In the genomic region with DNA sequence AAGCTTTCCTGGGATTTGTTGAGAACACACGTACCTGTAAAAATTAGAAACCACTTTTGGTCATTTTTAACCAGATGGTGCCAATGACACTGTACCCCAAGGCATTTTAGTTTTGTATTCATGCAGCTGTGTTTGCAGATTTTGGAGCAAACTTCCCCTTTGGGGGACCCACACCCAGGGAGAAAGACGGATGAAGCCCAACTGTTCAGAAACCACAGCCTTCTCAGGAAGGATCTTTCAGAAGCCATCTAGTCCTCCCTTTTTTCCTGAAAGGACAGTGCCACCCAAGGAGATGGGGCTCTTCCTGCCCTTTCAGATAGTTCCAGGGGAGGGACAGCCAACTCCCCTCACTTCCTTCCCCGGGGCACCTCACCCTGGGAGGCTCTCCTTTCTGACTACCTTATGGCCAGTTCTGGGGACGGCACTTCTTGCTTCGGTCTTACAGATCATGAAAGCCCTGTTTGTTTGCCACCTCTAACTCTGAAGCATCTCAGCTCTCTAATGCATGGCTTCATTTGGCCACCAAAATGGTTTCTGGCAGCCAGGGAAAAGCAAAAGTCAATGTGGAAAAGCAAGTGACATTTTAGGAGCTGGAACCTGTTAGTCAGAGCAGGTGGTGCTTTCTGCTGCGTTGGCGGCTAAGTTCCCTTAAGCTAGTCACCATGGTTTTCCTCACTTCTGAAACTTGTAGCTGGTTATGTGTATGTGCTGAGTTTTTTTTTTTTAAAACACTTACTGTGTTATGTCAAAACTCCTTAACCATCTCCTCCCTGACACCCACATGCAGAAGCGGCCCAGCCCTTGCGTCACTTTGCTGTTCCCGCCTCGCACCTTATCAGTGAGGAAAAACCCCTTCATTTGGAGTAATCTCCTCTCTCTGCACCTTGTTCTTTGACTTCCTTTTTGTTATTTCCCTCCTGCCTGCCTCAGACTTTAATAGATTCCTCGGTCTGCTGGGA, we compare ENCODE assay signal across 9 cellular contexts. TPM values are rescaled to one million over a fixed set of nuclear protein-coding genes. Genes with fewer than 3 reads are reported as not detected.
DNase-seq lines count a peak whose midpoint lies in the region; ATAC-seq and TF ChIP-seq lines count a peak whose summit lies in the region.
"Had no signal": no experiment of that assay in that cellular context is flagged by ENCODE, and none has a peak within 500 bp of the region (broad histone marks: within the 10 kb centered on the region; RNA-seq: fewer than 3 reads in every experiment).

No MANE protein-coding gene starts in this region.

- intact Hi-C loops in breast epithelium (cut with DNase I; ENCODE audit: low total_unique reads): no loop called here

- H3K27me3 Mint-ChIP-seq in activated naive CD8-positive, alpha-beta T cell treated with anti-CD3 and anti-CD28 coated beads for 36 hours: no peaks in the 10 kb centered on the region

- no peaks in the 10 kb centered on the region for H3K36me3 ChIP-seq in MM.1S (replicated peaks; ENCODE audit: insufficient read depth, low read length)
- no peaks in the 10 kb centered on the region for H3K36me3 ChIP-seq in breast epithelium

- peak overlapping the region; percentile 73 for H3K9ac ChIP-seq in MM.1S (ENCODE audit: low read length)

- DNase-seq in GM10266 (ENCODE audit: extremely low spot score) (peak; percentile 65), MM.1S (peak; percentile 90), breast epithelium (ENCODE audit: low spot score in 2 of 2) (no peak)
- DNase-seq in activated naive CD8-positive, alpha-beta T cell treated with anti-CD3 and anti-CD28 coated beads for 36 hours: peak; percentile 66
- peak; percentile 36 to 52 for DNase-seq in stimulated activated CD4-positive, alpha-beta T cell treated with anti-CD3 and anti-CD28 coated beads, Interleukin-15, amount 100 ng/mL, for 48 hours (ENCODE audit: low read depth in 2 of 2)
- DNase-seq: dermis blood vessel endothelial cell had no signal

- H3K27me3 ChIP-seq in MM.1S (replicated peaks; ENCODE audit: insufficient read depth, low read length) (no peaks in the 10 kb centered on the region), breast epithelium (no peaks in the 10 kb centered on the region)

- H3K9me3 ChIP-seq in MM.1S (replicated peaks; ENCODE audit: insufficient read depth, low read length) (no peaks in the 10 kb centered on the region), breast epithelium (no peaks in the 10 kb centered on the region)

- peak overlapping the region; percentile 89 for H3K4me2 ChIP-seq in MM.1S (ENCODE audit: low read depth, low read length)

- H3K79me2 ChIP-seq in MM.1S (ENCODE audit: low read length): peaks cover 66% of the 10 kb centered on the region

- TF ChIP-seq CTCF in GM10266 (IDR thresholded peaks at IDR 0.05; ENCODE audit: control insufficient read depth, insufficient read depth, low read depth, missing control alignments) (no peak), MM.1S (IDR thresholded peaks at IDR 0.05; ENCODE audit: low read length) (no peak), breast epithelium (IDR thresholded peaks at IDR 0.05) (no peak)

- TF ChIP-seq POLR2A in GM18505 (IDR thresholded peaks at IDR 0.05; ENCODE audit: borderline replicate concordance, extremely low read depth, insufficient read depth, insufficient read length) (no peak), breast epithelium (IDR thresholded peaks at IDR 0.05) (no peak)

- H3K9me2 ChIP-seq in MM.1S (replicated peaks; ENCODE audit: insufficient read depth, low read length): no peaks in the 10 kb centered on the region

- peaks cover 34% of the 10 kb centered on the region for H3K4me1 ChIP-seq in MM.1S (ENCODE audit: low read length)
- H3K4me1 ChIP-seq in breast epithelium: no peaks in the 10 kb centered on the region

- peak overlapping the region; percentile 77 for H2AFZ ChIP-seq in MM.1S (ENCODE audit: low read length)

- H3K4me3 ChIP-seq in MM.1S (ENCODE audit: low read length): peak overlapping the region; percentile 52
- no peak overlapping the region for H3K4me3 ChIP-seq in breast epithelium

- peaks cover 31% of the 10 kb centered on the region for H3K36me3 Mint-ChIP-seq in activated naive CD8-positive, alpha-beta T cell treated with anti-CD3 and anti-CD28 coated beads for 36 hours

- ATAC-seq in GM18505 (IDR thresholded peaks at IDR 0.05; ENCODE audit: unreplicated experiment) (no peak), GM19452 (IDR thresholded peaks at IDR 0.05; ENCODE audit: unreplicated experiment) (no peak), HG03139 (IDR thresholded peaks at IDR 0.05; ENCODE audit: unreplicated experiment) (no peak)

- H3K4me1 Mint-ChIP-seq in activated naive CD8-positive, alpha-beta T cell treated with anti-CD3 and anti-CD28 coated beads for 36 hours: peaks cover 58% of the 10 kb centered on the region

- peak overlapping the region; percentile 95 for H3K27ac Mint-ChIP-seq in activated naive CD8-positive, alpha-beta T cell treated with anti-CD3 and anti-CD28 coated beads for 36 hours

- no peaks in the 10 kb centered on the region for H3K9me3 Mint-ChIP-seq in activated naive CD8-positive, alpha-beta T cell treated with anti-CD3 and anti-CD28 coated beads for 36 hours

- H3K4me3 Mint-ChIP-seq in activated naive CD8-positive, alpha-beta T cell treated with anti-CD3 and anti-CD28 coated beads for 36 hours: peak overlapping the region; percentile 63

- H4K20me1 ChIP-seq in MM.1S (ENCODE audit: insufficient read depth, low read length): no peaks in the 10 kb centered on the region

- H3F3A ChIP-seq in MM.1S (ENCODE audit: insufficient read depth, low read length): peaks cover 26% of the 10 kb centered on the region

- H3K27ac ChIP-seq in MM.1S (ENCODE audit: low read length) (peak overlapping the region; percentile 92), breast epithelium (no peak overlapping the region)

RNA-seq across cellular contexts. Expression of a gene that starts 10.1 kb away (rescaled TPM):
- 10 to 100 TPM; 13.3 to 14.0 TPM for total RNA-seq in activated naive CD8-positive, alpha-beta T cell treated with anti-CD3 and anti-CD28 coated beads for 36 hours
- 1 to 10 TPM; 1.1 to 2.2 (median 2.0) TPM for total RNA-seq in breast epithelium

RNA-seq across cellular contexts. Expression of a gene that starts 26.3 kb away (rescaled TPM):
- total RNA-seq in activated naive CD8-positive, alpha-beta T cell treated with anti-CD3 and anti-CD28 coated beads for 36 hours: 10 to 100 TPM; 14.0 to 14.4 TPM
- total RNA-seq in breast epithelium: 10 to 100 TPM; 10.2 to 19.3 (median 12.5) TPM

Comparison
In these comparisons a context has a peak if more than half of its experiments do, and no peak if none do; other contexts are left out.
1. DNase-seq: peak in GM10266 (single experiment), MM.1S (single experiment), activated naive CD8-positive, alpha-beta T cell treated with anti-CD3 and anti-CD28 coated beads for 36 hours (single experiment) and stimulated activated CD4-positive, alpha-beta T cell treated with anti-CD3 and anti-CD28 coated beads, Interleukin-15, amount 100 ng/mL, for 48 hours (2 of 2); none in breast epithelium (0 of 2).
2. RNA of a gene that starts 10.1 kb away (total RNA-seq): 13.3 to 14.0 TPM in activated naive CD8-positive, alpha-beta T cell treated with anti-CD3 and anti-CD28 coated beads for 36 hours; 1.1 to 2.2 TPM in breast epithelium; every median in the first group is over 4 times any median in the second.